13 cellular contexts compared by ENCODE assay signal in the genomic region with DNA sequence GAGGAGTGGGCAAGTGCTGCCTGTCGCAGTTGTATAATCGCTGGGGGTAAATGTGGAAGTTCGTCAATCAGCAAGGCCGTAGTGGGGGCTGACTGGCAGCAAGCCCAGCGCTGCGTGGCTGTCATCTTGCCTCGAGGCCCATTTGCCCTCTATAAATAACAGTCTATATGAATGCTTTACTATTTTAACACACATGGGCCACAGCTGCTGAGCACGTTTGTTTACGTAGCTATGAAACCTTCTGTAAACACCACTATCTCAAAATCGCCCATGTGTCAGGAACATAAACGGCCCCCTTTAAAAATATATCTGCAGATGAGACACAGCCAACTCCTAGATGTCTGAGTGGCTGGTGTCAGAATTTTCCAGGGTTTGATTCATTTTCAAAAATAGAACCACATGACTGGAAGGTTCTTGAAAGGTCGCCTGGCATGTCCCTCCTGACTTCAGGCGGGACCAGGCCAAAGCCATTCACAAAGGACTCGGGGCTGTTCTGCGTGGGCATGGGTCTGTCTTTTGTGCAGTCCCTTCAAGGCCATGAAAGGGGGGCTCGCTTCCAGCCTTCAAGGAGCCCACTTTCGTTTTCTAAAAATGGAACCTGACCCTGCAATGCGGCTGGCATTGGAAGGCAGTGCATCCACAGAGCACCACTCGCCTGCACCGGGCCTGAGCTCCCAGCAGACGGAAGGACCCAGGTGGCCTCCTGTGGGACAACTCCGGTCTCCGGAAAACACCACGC.
A peak's percentile ranks its signal among the peaks of the same experiment; 100 is the strongest.
DNase-seq lines count a peak whose midpoint lies in the region; ATAC-seq, FAIRE-seq and TF ChIP-seq lines count a peak whose summit lies in the region.
"Had no signal": no experiment of that assay in that cellular context is flagged by ENCODE, and none has a peak within 500 bp of the region (broad histone marks: within the 10 kb centered on the region; RNA-seq: fewer than 3 reads in every experiment).

No MANE protein-coding gene starts in this region.

- intact Hi-C loops in HepG2 (cut with micrococcal nuclease; ENCODE audit: unreplicated experiment) (no loop called here), right lobe of liver (cut with DNase I) (no loop called here), left ventricle myocardium superior (cut with micrococcal nuclease) (loop anchor here (5.0 kb wide), 1 partner anchor 417 kb away; no protein-coding TSS in a partner anchor)

- H3K9me3 Mint-ChIP-seq in activated CD8-positive, alpha-beta memory T cell treated with anti-CD3 and anti-CD28 coated beads, Interleukin-2, amount 10 ng/mL, durations not matched to agents 7 days and 5 days (ENCODE audit: low read depth): no peaks in the 10 kb centered on the region
- peaks cover 9% of the 10 kb centered on the region for H3K9me3 Mint-ChIP-seq in nephron progenitor cell
- H3K9me3 Mint-ChIP-seq: stimulated activated naive CD8-positive, alpha-beta T cell treated with anti-CD3 and anti-CD28 coated beads, Interleukin-15, amount 100 ng/mL, for 72 hours had no signal

- TF ChIP-seq RAD21 in HepG2 (CRISPR knock-in tag; IDR thresholded peaks at IDR 0.05): no peak

- H3K4me2 ChIP-seq in HepG2 (ENCODE audit: low read depth, low read length): no peak overlapping the region

- ATAC-seq in HepG2: no peak
- ATAC-seq in right lobe of liver: no peak
- peak; percentile 82 for ATAC-seq in left ventricle myocardium superior
- ATAC-seq in activated CD8-positive, alpha-beta memory T cell treated with anti-CD3 and anti-CD28 coated beads, Interleukin-2, amount 10 ng/mL, durations not matched to agents 7 days and 5 days: no peak
- ATAC-seq: stimulated activated naive CD8-positive, alpha-beta T cell treated with anti-CD3 and anti-CD28 coated beads, Interleukin-15, amount 100 ng/mL, for 72 hours had no signal

- H3K27me3 Mint-ChIP-seq in activated CD8-positive, alpha-beta memory T cell treated with anti-CD3 and anti-CD28 coated beads, Interleukin-2, amount 10 ng/mL, durations not matched to agents 7 days and 5 days: peaks cover 18% of the 10 kb centered on the region
- H3K27me3 Mint-ChIP-seq in nephron progenitor cell (ENCODE audit: low read depth, poor library complexity): peaks cover 10% of the 10 kb centered on the region

- no peak overlapping the region for H3K27ac Mint-ChIP-seq in activated CD8-positive, alpha-beta memory T cell treated with anti-CD3 and anti-CD28 coated beads, Interleukin-2, amount 10 ng/mL, durations not matched to agents 7 days and 5 days
- H3K27ac Mint-ChIP-seq in nephron progenitor cell: no peak overlapping the region
- H3K27ac Mint-ChIP-seq: stimulated activated naive CD8-positive, alpha-beta T cell treated with anti-CD3 and anti-CD28 coated beads, Interleukin-15, amount 100 ng/mL, for 72 hours had no signal

- peak; percentile 4 for DNase-seq in HepG2 (ENCODE audit: low spot score)
- no peak for DNase-seq in right lobe of liver
- DNase-seq in SK-MEL-5 (ENCODE audit: low read depth, low spot score): peak; percentile 35
- DNase-seq in left ventricle myocardium superior: peak; percentile 40
- DNase-seq in activated T-cell treated with anti-CD3 and anti-CD28 coated beads, Interleukin-2, amount 50 U/mL, for 1 hour: no peak
- DNase-seq in activated CD8-positive, alpha-beta memory T cell treated with anti-CD3 and anti-CD28 coated beads, Interleukin-2, amount 10 ng/mL, durations not matched to agents 7 days and 5 days: no peak
- no peak for DNase-seq in NCI-H1048 (lab: John Stamatoyannopoulos, UW)
- DNase-seq in nephron progenitor cell: no peak
- DNase-seq: GM23248; occipital lobe; stimulated activated CD4-positive, alpha-beta T cell treated with anti-CD3 and anti-CD28 coated beads, Interleukin-4, amount 100 ng/mL, for 24 hours; stimulated activated naive CD8-positive, alpha-beta T cell treated with anti-CD3 and anti-CD28 coated beads, Interleukin-15, amount 100 ng/mL, for 72 hours had no signal

- H3K27me3 ChIP-seq in HepG2 (ENCODE audit: control insufficient read depth in 1 of 2, insufficient read depth in 2 of 2, low read length in 2 of 2) (no peaks in the 10 kb centered on the region), right lobe of liver (no peaks in the 10 kb centered on the region)

- no peak overlapping the region for H2AFZ ChIP-seq in HepG2 (ENCODE audit: low read length)
- H2AFZ ChIP-seq: GM23248 had no signal

- no peaks in the 10 kb centered on the region for H4K20me1 ChIP-seq in HepG2 (ENCODE audit: insufficient read depth, low read length)

- no peak overlapping the region for H3K4me3 Mint-ChIP-seq in activated CD8-positive, alpha-beta memory T cell treated with anti-CD3 and anti-CD28 coated beads, Interleukin-2, amount 10 ng/mL, durations not matched to agents 7 days and 5 days
- H3K4me3 Mint-ChIP-seq in nephron progenitor cell: no peak overlapping the region
- H3K4me3 Mint-ChIP-seq: stimulated activated naive CD8-positive, alpha-beta T cell treated with anti-CD3 and anti-CD28 coated beads, Interleukin-15, amount 100 ng/mL, for 72 hours had no signal

- no peak overlapping the region for H3K9ac ChIP-seq in HepG2 (ENCODE audit: insufficient read depth, low read depth, low read length)
- H3K9ac ChIP-seq: GM23248 had no signal

- H3K27ac ChIP-seq in HepG2 (ENCODE audit: extremely low read length, insufficient read depth, low read length) (no peak overlapping the region), right lobe of liver (no peak overlapping the region)
- H3K27ac ChIP-seq: GM23248 had no signal

- H3K36me3 Mint-ChIP-seq in activated CD8-positive, alpha-beta memory T cell treated with anti-CD3 and anti-CD28 coated beads, Interleukin-2, amount 10 ng/mL, durations not matched to agents 7 days and 5 days: no peaks in the 10 kb centered on the region
- no peaks in the 10 kb centered on the region for H3K36me3 Mint-ChIP-seq in nephron progenitor cell (ENCODE audit: low read depth)

- H3K36me3 ChIP-seq in HepG2 (replicated peaks in 1 of 2; ENCODE audit: control insufficient read depth in 1 of 2, insufficient read depth in 2 of 2, low read length in 2 of 2): no peaks in the 10 kb centered on the region
- H3K36me3 ChIP-seq in right lobe of liver: no peaks in the 10 kb centered on the region

- FAIRE-seq in HepG2 (lab: Jason Lieb, UNC): no peak
- FAIRE-seq: RCC 7860 had no signal

- TF ChIP-seq EP300 in HepG2 (IDR thresholded peaks at IDR 0.05; ENCODE audit: low read depth in 2 of 2, low read length in 2 of 2) (no peak), HepG2 (CRISPR knock-in tag; IDR thresholded peaks at IDR 0.05; ENCODE audit: borderline replicate concordance) (no peak)

- in situ Hi-C loops in HepG2 (cut with HindIII; ENCODE audit: extremely low pct_ligation_motif_present, low pct_unique_long_range_greater_than_20kb): loop anchor here (5.0 to 25.0 kb wide), 2 partner anchors 422 to 652 kb away; no protein-coding TSS in a partner anchor
- in situ Hi-C loops in SK-MEL-5 (cut with HindIII; ENCODE audit: low pct_unique_long_range_greater_than_20kb, low sequenced_read_pairs): no loop called here

- no peaks in the 10 kb centered on the region for H3K79me2 ChIP-seq in HepG2 (ENCODE audit: insufficient read depth, low read length)

- CTCF ChIA-PET in HepG2 (lab: Yijun Ruan, JAX; ENCODE audit: low intra/inter-chr PET ratio, low total read pairs): interaction anchor here (1.9 kb wide), 1 partner anchor 416 kb away, joined by 10 read pairs; no protein-coding TSS in a partner anchor
- CTCF ChIA-PET in activated CD8-positive, alpha-beta memory T cell treated with anti-CD3 and anti-CD28 coated beads, Interleukin-2, amount 10 ng/mL, durations not matched to agents 7 days and 5 days (lab: Charles Lee): interaction anchor here (1.3 kb wide), 1 partner anchor 15 kb away, joined by 3 read pairs; no protein-coding TSS in a partner anchor

- no peaks in the 10 kb centered on the region for H3K9me3 ChIP-seq in HepG2 (ENCODE audit: low read length)
- H3K9me3 ChIP-seq in right lobe of liver: no peaks in the 10 kb centered on the region

- POLR2A ChIA-PET in HepG2 (lab: Yijun Ruan, JAX): no interaction called here

- no TSS peak for BruUV-seq in HepG2 (replicated peaks; lab: Mats Ljungman, UMichigan)

- peaks cover 7% of the 10 kb centered on the region; the same call in 1 of the 2 replicates for H3K4me1 ChIP-seq in HepG2 (ENCODE audit: insufficient read depth, low read length)
- peaks cover 0 to 2% (median 0%) of the 10 kb centered on the region in 4 donors for H3K4me1 ChIP-seq in right lobe of liver

- H3K4me1 Mint-ChIP-seq in activated CD8-positive, alpha-beta memory T cell treated with anti-CD3 and anti-CD28 coated beads, Interleukin-2, amount 10 ng/mL, durations not matched to agents 7 days and 5 days: no peaks in the 10 kb centered on the region
- H3K4me1 Mint-ChIP-seq in nephron progenitor cell: peaks cover 46% of the 10 kb centered on the region
- H3K4me1 Mint-ChIP-seq: stimulated activated naive CD8-positive, alpha-beta T cell treated with anti-CD3 and anti-CD28 coated beads, Interleukin-15, amount 100 ng/mL, for 72 hours had no signal

- no peak overlapping the region for H3K4me3 ChIP-seq in HepG2 (replicated peaks in 1 of 3; ENCODE audit: insufficient read depth in 1 of 3, low read depth in 2 of 3, low read length in 3 of 3)
- H3K4me3 ChIP-seq in right lobe of liver: no peak overlapping the region
- H3K4me3 ChIP-seq: GM23248 had no signal

- no peak for TF ChIP-seq POLR2A in HepG2 (IDR thresholded peaks at IDR 0.05; ENCODE audit: insufficient read depth in 1 of 2, low read depth in 2 of 2, low read length in 2 of 2)
- TF ChIP-seq POLR2A in right lobe of liver (IDR thresholded peaks at IDR 0.05): no peak

- TF ChIP-seq CTCF in HepG2 (CRISPR knock-in tag; IDR thresholded peaks at IDR 0.05) (no peak), right lobe of liver (IDR thresholded peaks at IDR 0.05) (no peak), nephron progenitor cell (IDR thresholded peaks at IDR 0.05) (no peak)

- 40% methylated on average over 18 of the region's 24 CpGs for WGBS in HepG2 (ENCODE audit: low lambda C conversion rate)
- 59% methylated on average over 11 of the region's 24 CpGs for WGBS in right lobe of liver (ENCODE audit: insufficient coverage, low coverage, low lambda C conversion rate, missing lambda C conversion rate)

TF ChIP-seq in HepG2, 621 proteins besides CTCF, POLR2A, EP300 and RAD21 (continues in another document):
- TF ChIP-seq, protein P1, sequence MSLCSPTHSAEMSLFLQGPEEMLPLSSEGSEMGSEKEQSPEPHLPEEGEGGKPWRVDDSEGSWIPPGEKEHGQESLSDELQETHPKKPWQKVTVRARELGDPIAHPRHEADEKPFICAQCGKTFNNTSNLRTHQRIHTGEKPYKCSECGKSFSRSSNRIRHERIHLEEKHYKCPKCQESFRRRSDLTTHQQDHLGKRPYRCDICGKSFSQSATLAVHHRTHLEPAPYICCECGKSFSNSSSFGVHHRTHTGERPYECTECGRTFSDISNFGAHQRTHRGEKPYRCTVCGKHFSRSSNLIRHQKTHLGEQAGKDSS (CRISPR knock-in tag; IDR thresholded peaks at IDR 0.05; ENCODE audit: borderline replicate concordance, low read depth): no peak
- TF ChIP-seq STAG1 (CRISPR knock-in tag; IDR thresholded peaks at IDR 0.05) (no peak), HNRNPUL1 (IDR thresholded peaks at IDR 0.05; ENCODE audit: low read depth, low read length) (no peak), ZC3H4 (CRISPR knock-in tag; IDR thresholded peaks at IDR 0.05; ENCODE audit: borderline replicate concordance) (no peak)

Comparison
In these comparisons a context has a peak if more than half of its experiments do, and no peak if none do; other contexts are left out.
1. DNase-seq: peak in HepG2 (single experiment), SK-MEL-5 (single experiment) and left ventricle myocardium superior (single experiment); none in right lobe of liver (0 of 3), activated T-cell treated with anti-CD3 and anti-CD28 coated beads, Interleukin-2, amount 50 U/mL, for 1 hour (single experiment), activated CD8-positive, alpha-beta memory T cell treated with anti-CD3 and anti-CD28 coated beads, Interleukin-2, amount 10 ng/mL, durations not matched to agents 7 days and 5 days (single experiment), NCI-H1048 (single experiment) and nephron progenitor cell (single experiment).